ENCODE assay signal across 1 cellular context in the genomic region with DNA sequence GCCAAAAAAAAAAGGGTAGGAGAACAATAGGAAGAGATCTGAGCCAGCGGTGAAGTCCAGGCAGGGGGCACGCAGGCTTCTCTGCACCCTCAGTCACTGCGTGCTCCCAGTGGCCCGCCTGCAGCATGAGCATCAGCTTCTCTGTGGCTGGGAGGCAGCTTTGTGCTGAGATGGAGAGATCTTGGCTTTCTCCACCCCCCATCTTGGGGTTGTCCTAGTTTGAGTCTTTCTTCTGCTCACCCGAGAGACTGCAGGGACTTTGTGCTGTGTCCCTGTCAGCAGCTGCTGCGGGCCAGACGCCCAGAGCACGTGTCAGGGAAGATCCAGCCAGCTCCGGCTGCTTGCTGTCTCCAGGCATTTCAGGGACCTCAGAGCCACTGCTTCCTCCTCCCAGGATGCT.
TF ChIP-seq lines count a peak whose summit lies in the region.

No MANE protein-coding gene starts in this region.

TF ChIP-seq in neural cell, 6 proteins besides CTCF, POLR2A, EP300 and RAD21 (continued from another document):
- TF ChIP-seq, protein P1, sequence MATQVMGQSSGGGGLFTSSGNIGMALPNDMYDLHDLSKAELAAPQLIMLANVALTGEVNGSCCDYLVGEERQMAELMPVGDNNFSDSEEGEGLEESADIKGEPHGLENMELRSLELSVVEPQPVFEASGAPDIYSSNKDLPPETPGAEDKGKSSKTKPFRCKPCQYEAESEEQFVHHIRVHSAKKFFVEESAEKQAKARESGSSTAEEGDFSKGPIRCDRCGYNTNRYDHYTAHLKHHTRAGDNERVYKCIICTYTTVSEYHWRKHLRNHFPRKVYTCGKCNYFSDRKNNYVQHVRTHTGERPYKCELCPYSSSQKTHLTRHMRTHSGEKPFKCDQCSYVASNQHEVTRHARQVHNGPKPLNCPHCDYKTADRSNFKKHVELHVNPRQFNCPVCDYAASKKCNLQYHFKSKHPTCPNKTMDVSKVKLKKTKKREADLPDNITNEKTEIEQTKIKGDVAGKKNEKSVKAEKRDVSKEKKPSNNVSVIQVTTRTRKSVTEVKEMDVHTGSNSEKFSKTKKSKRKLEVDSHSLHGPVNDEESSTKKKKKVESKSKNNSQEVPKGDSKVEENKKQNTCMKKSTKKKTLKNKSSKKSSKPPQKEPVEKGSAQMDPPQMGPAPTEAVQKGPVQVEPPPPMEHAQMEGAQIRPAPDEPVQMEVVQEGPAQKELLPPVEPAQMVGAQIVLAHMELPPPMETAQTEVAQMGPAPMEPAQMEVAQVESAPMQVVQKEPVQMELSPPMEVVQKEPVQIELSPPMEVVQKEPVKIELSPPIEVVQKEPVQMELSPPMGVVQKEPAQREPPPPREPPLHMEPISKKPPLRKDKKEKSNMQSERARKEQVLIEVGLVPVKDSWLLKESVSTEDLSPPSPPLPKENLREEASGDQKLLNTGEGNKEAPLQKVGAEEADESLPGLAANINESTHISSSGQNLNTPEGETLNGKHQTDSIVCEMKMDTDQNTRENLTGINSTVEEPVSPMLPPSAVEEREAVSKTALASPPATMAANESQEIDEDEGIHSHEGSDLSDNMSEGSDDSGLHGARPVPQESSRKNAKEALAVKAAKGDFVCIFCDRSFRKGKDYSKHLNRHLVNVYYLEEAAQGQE (IDR thresholded peaks at IDR 0.05; ENCODE audit: borderline replicate concordance), result no peak
